ENCODE assay signal across 11 cellular contexts in the genomic region with DNA sequence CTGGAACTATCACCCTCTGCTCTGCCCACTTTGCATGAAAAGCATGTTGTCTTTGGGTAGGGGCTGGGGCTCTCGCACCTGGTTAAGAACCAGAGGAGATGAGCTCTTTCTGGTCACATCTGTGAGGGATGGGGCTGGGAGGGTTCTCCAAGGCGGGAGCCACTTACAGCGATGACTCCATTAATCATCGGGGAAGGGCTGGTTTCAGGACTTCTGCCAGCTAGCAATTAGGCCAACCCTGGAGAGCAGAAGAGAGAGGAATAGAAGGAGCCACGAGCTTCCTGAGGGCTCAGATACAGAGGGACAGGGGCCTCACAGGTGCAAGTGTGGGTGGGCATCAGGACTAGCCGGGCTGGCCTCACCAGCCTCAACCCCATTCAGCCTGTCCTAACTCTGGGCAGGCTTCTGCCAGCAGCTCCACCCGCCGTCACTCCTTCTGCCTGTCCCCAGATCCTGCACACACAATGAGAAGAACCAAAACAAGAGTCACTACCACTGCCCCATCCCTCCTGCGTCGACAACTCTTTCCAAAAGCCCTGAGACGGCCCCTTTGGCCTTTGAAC. TPM values are rescaled to one million over a fixed set of nuclear protein-coding genes. Genes with fewer than 3 reads are reported as not detected.
A peak's percentile ranks its signal among the peaks of the same experiment; 100 is the strongest.
DNase-seq lines count a peak whose midpoint lies in the region; ATAC-seq and TF ChIP-seq lines count a peak whose summit lies in the region.
"Had no signal": no experiment of that assay in that cellular context is flagged by ENCODE, and none has a peak within 500 bp of the region (broad histone marks: within the 10 kb centered on the region; RNA-seq: fewer than 3 reads in every experiment).

No MANE protein-coding gene starts in this region.

- CTCF ChIA-PET in HCT116 (lab: Charles Lee), result interaction anchor here (1.6 kb wide), 1 partner anchor 18 kb away, joined by 5 read pairs; no protein-coding TSS in a partner anchor

- H3K79me2 ChIP-seq in HCT116 (ENCODE audit: insufficient read depth, low read length), result no peaks in the 10 kb centered on the region

- peaks cover 8 to 30% of the 10 kb centered on the region in 2 experiments for H3K4me1 ChIP-seq in HCT116 (ENCODE audit: control insufficient read depth in 1 of 2, insufficient read depth in 2 of 2, low read length in 2 of 2)

- H3K9me3 ChIP-seq in HCT116 (ENCODE audit: control insufficient read depth in 1 of 2, insufficient read depth in 1 of 2, low read depth in 1 of 2, low read length in 2 of 2), result no peaks in the 10 kb centered on the region

- H3K36me3 ChIP-seq in HCT116 (ENCODE audit: control insufficient read depth in 1 of 2, insufficient read depth in 2 of 2, low read length in 2 of 2), result no peaks in the 10 kb centered on the region

- intact Hi-C loops in HCT116 (cut with micrococcal nuclease) (no loop called here), dorsolateral prefrontal cortex (cut with DNase I) (no loop called here)

- RAD21 ChIA-PET in HCT116 (lab: Charles Lee; ENCODE audit: low non-redundant PET in 1 of 2, low total read pairs in 2 of 2, uncharacterized antibody in 2 of 2, unreplicated experiment in 2 of 2), result no interaction called here

- no peak overlapping the region for H2AFZ ChIP-seq in HCT116 (ENCODE audit: low read depth, low read length, poor library complexity, severe bottlenecking)

- H4K20me1 ChIP-seq in HCT116 (ENCODE audit: insufficient read depth), result no peaks in the 10 kb centered on the region

- no peak for TF ChIP-seq CTCF in HCT116 (IDR thresholded peaks at IDR 0.05 in 2 of 3, conservative IDR thresholded peaks at IDR 0.05 in 1 of 3; ENCODE audit: borderline replicate concordance in 1 of 3, insufficient read depth in 1 of 3, low read depth in 2 of 3, low read length in 2 of 3)
- TF ChIP-seq CTCF in dorsolateral prefrontal cortex (IDR thresholded peaks at IDR 0.05 in 54 of 56, conservative IDR thresholded peaks at IDR 0.05 in 2 of 56; ENCODE audit: low read depth in 1 of 56, partially characterized antibody in 56 of 56), result no peak

- no peak overlapping the region for H3K27ac ChIP-seq in HCT116 (ENCODE audit: low read depth, low read length)
- no peak overlapping the region for H3K27ac ChIP-seq in dorsolateral prefrontal cortex

- no peaks in the 10 kb centered on the region for H3K9me2 ChIP-seq in HCT116 (ENCODE audit: insufficient read depth)

- TF ChIP-seq RAD21 in HCT116 (IDR thresholded peaks at IDR 0.05; ENCODE audit: low read depth), result no peak

- DNase-seq in A172 (ENCODE audit: low spot score) (peak; percentile 92), HCT116 (ENCODE audit: low read depth, low spot score) (no peak), dorsolateral prefrontal cortex (peak in 6 of 10 donors; percentile 1 to 36 (median 21)), myocyte (ENCODE audit: low read depth) (peak; percentile 69), amygdala (lab: John Stamatoyannopoulos, UW) (no peak), epidermal melanocyte (ENCODE audit: insufficient read length, low spot score) (no peak), NCI-H1048 (lab: John Stamatoyannopoulos, UW) (no peak), NCI-H774 (lab: John Stamatoyannopoulos, UW) (no peak)

- peak overlapping the region; percentile 71 for H3K4me2 ChIP-seq in HCT116 (ENCODE audit: low read length)

- H3K9ac ChIP-seq in HCT116 (ENCODE audit: low read length), result no peak overlapping the region

- H3K4me3 ChIP-seq in HCT116 (replicated peaks in 1 of 2; ENCODE audit: low read depth in 1 of 2, low read length in 2 of 2) (no peak overlapping the region), dorsolateral prefrontal cortex (no peak overlapping the region)

- ATAC-seq in HCT116, result no peak
- ATAC-seq: T-helper 17 cell had no signal

- no peak for TF ChIP-seq POLR2A in HCT116 (IDR thresholded peaks at IDR 0.05; ENCODE audit: borderline replicate concordance, extremely low read depth, insufficient read depth, insufficient read length)

- H3K27me3 ChIP-seq in HCT116 (ENCODE audit: insufficient read depth, low read length) (no peaks in the 10 kb centered on the region), dorsolateral prefrontal cortex (no peaks in the 10 kb centered on the region)

- POLR2A ChIA-PET in HCT116 (lab: Charles Lee), result no interaction called here

- BruUV-seq in HCT116 (replicated peaks; lab: Mats Ljungman, UMichigan), result no TSS peak

TF ChIP-seq in HCT116, 20 proteins besides CTCF, POLR2A, EP300 and RAD21 (continues in another document):
- TF ChIP-seq CBX3 (IDR thresholded peaks at IDR 0.05; ENCODE audit: low read depth), result no peak
- TF ChIP-seq, protein P1, sequence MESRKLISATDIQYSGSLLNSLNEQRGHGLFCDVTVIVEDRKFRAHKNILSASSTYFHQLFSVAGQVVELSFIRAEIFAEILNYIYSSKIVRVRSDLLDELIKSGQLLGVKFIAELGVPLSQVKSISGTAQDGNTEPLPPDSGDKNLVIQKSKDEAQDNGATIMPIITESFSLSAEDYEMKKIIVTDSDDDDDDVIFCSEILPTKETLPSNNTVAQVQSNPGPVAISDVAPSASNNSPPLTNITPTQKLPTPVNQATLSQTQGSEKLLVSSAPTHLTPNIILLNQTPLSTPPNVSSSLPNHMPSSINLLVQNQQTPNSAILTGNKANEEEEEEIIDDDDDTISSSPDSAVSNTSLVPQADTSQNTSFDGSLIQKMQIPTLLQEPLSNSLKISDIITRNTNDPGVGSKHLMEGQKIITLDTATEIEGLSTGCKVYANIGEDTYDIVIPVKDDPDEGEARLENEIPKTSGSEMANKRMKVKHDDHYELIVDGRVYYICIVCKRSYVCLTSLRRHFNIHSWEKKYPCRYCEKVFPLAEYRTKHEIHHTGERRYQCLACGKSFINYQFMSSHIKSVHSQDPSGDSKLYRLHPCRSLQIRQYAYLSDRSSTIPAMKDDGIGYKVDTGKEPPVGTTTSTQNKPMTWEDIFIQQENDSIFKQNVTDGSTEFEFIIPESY (IDR thresholded peaks at IDR 0.05; ENCODE audit: extremely low read depth, insufficient replicate concordance, low read length), result no peak
- TF ChIP-seq CEBPB (IDR thresholded peaks at IDR 0.05; ENCODE audit: low read depth), result no peak
- TF ChIP-seq EZH2phosphoT487 (IDR thresholded peaks at IDR 0.05; ENCODE audit: borderline replicate concordance), result no peak
- TF ChIP-seq, protein P2, sequence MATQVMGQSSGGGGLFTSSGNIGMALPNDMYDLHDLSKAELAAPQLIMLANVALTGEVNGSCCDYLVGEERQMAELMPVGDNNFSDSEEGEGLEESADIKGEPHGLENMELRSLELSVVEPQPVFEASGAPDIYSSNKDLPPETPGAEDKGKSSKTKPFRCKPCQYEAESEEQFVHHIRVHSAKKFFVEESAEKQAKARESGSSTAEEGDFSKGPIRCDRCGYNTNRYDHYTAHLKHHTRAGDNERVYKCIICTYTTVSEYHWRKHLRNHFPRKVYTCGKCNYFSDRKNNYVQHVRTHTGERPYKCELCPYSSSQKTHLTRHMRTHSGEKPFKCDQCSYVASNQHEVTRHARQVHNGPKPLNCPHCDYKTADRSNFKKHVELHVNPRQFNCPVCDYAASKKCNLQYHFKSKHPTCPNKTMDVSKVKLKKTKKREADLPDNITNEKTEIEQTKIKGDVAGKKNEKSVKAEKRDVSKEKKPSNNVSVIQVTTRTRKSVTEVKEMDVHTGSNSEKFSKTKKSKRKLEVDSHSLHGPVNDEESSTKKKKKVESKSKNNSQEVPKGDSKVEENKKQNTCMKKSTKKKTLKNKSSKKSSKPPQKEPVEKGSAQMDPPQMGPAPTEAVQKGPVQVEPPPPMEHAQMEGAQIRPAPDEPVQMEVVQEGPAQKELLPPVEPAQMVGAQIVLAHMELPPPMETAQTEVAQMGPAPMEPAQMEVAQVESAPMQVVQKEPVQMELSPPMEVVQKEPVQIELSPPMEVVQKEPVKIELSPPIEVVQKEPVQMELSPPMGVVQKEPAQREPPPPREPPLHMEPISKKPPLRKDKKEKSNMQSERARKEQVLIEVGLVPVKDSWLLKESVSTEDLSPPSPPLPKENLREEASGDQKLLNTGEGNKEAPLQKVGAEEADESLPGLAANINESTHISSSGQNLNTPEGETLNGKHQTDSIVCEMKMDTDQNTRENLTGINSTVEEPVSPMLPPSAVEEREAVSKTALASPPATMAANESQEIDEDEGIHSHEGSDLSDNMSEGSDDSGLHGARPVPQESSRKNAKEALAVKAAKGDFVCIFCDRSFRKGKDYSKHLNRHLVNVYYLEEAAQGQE (IDR thresholded peaks at IDR 0.05; ENCODE audit: low read depth), result no peak
- TF ChIP-seq ZNF274 (IDR thresholded peaks at IDR 0.05; ENCODE audit: low read depth, low read length), result no peak
- no peak for TF ChIP-seq ZFX (IDR thresholded peaks at IDR 0.05)
- TF ChIP-seq, protein P3, sequence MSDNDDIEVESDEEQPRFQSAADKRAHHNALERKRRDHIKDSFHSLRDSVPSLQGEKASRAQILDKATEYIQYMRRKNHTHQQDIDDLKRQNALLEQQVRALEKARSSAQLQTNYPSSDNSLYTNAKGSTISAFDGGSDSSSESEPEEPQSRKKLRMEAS (IDR thresholded peaks at IDR 0.05), result no peak; the same call in 1 of the 2 replicates
- TF ChIP-seq TCF7L2 (IDR thresholded peaks at IDR 0.05; ENCODE audit: borderline replicate concordance, extremely low read depth, insufficient read depth, insufficient read length), result no peak
- TF ChIP-seq JUND (IDR thresholded peaks at IDR 0.05), result no peak
- no peak for TF ChIP-seq SP1 (IDR thresholded peaks at IDR 0.05; ENCODE audit: low read depth)
- no peak for TF ChIP-seq FOSL1 (IDR thresholded peaks at IDR 0.05; ENCODE audit: low read depth)
- TF ChIP-seq EZH2 (IDR thresholded peaks at IDR 0.05), result no peak
- no peak for TF ChIP-seq SIN3A (IDR thresholded peaks at IDR 0.05; ENCODE audit: low read depth)
- TF ChIP-seq YY1 (IDR thresholded peaks at IDR 0.05; ENCODE audit: extremely low read depth, insufficient replicate concordance, low read depth, low read length), result no peak
- no peak for TF ChIP-seq ELF1 (IDR thresholded peaks at IDR 0.05; ENCODE audit: borderline replicate concordance, low read depth)
- TF ChIP-seq, protein P4, sequence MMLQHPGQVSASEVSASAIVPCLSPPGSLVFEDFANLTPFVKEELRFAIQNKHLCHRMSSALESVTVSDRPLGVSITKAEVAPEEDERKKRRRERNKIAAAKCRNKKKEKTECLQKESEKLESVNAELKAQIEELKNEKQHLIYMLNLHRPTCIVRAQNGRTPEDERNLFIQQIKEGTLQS (IDR thresholded peaks at IDR 0.05), result no peak
- TF ChIP-seq POLR2AphosphoS5 (IDR thresholded peaks at IDR 0.05; ENCODE audit: low read depth, low read length), result no peak

RNA-seq across cellular contexts. Expression of a gene that starts 8.4 kb away (rescaled TPM):
- 25.1 and 25.9 TPM in 2 replicates for total RNA-seq in A172 (2014; rRNA removed; shearing (Covaris generic))
- total RNA-seq in HCT116 (2021; ENCODE audit: unreplicated experiment) (2.0 TPM), dorsolateral prefrontal cortex (100 to 1,000 TPM in 59 of 120 experiments, 10 to 100 TPM in 61; 11.4 to 553 (median 98.9) TPM), myocyte (2.1 and 3.9 TPM in 2 replicates)
- polyA plus RNA-seq in HCT116 (2012), result 1.4 and 1.5 TPM in 2 replicates
- polyA plus RNA-seq in myocyte (2012), result 26.8 TPM

RNA-seq across cellular contexts. Expression of a gene that starts 43.7 kb away (rescaled TPM):
- not detected in 2 replicates for total RNA-seq in A172 (2014; rRNA removed; shearing (Covaris generic))
- not detected for total RNA-seq in HCT116 (2021; ENCODE audit: unreplicated experiment)
- polyA plus RNA-seq in HCT116 (2012), result 0.07 and 0.13 TPM in 2 replicates
- total RNA-seq in dorsolateral prefrontal cortex, result 1 to 10 TPM in 99 of 120 experiments, under 1 TPM in 1, not detected in 20; 0.85 to 8.8 (median 3.5) TPM
- total RNA-seq in myocyte, result not detected in 2 replicates
- not detected for polyA plus RNA-seq in myocyte (2012)
- total RNA-seq: CD4-positive, alpha-beta T cell; NCI-H460; T-helper 17 cell had no signal

Comparison
In these comparisons a context has a peak if more than half of its experiments do, and no peak if none do; other contexts are left out.
1. DNase-seq: peak in A172 (single experiment), dorsolateral prefrontal cortex (6 of 10) and myocyte (single experiment); none in HCT116 (single experiment), amygdala (0 of 56), epidermal melanocyte (single experiment), NCI-H1048 (single experiment) and NCI-H774 (single experiment).